In the genomic region with DNA sequence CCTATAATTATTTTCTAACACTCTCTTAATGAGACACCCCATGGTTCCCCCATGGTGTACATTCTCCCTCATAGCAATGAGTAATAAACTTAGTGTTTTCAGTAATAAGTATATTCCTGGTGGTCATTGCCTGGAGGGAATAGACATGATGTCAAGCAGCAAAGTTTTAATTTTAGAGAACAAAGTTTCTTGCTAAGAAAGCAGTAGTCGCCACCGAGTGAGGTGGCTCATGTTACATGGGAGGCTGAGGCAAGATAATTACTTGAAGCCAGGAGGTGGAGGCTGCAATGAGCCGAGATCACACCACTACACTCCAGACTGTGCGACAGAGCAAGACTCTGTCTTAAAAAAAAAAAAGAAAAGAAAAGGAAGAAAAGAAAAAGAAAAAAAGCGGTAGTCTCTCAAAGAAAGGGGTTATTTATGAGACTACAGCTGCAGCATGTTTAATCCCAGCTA, we compare ENCODE assay signal across 25 cellular contexts. TPM values are rescaled to one million over a fixed set of nuclear protein-coding genes. Genes with fewer than 3 reads are reported as not detected.
DNase-seq lines count a peak whose midpoint lies in the region; ATAC-seq and TF ChIP-seq lines count a peak whose summit lies in the region.
"Had no signal": no experiment of that assay in that cellular context is flagged by ENCODE, and none has a peak within 500 bp of the region (broad histone marks: within the 10 kb centered on the region; RNA-seq: fewer than 3 reads in every experiment).

No MANE protein-coding gene starts in this region.

- H3K4me1 Mint-ChIP-seq in stimulated activated memory B cell treated with anti-CD40 and anti-IgM and Interleukin-4, amounts not matched to agents 10 μg/mL and 1 μg/mL and 100 μg/mL, for 72 hours = peaks cover 18% of the 10 kb centered on the region

- peak overlapping the region; percentile 38 for H3K27ac Mint-ChIP-seq in stimulated activated memory B cell treated with anti-CD40 and anti-IgM and Interleukin-4, amounts not matched to agents 10 μg/mL and 1 μg/mL and 100 μg/mL, for 72 hours
- H3K27ac Mint-ChIP-seq: activated CD8-positive, alpha-beta memory T cell treated with anti-CD3 and anti-CD28 coated beads, Interleukin-2, amount 10 ng/mL, durations not matched to agents 7 days and 5 days; memory B cell; stimulated activated naive CD8-positive, alpha-beta T cell treated with anti-CD3 and anti-CD28 coated beads, Interleukin-15, Interleukin-2, amounts not matched to agents 100 ng/mL and 50 ng/mL, for 24 hours had no signal

- no peaks in the 10 kb centered on the region for H3K27me3 Mint-ChIP-seq in stimulated activated memory B cell treated with anti-CD40 and anti-IgM and Interleukin-4, amounts not matched to agents 10 μg/mL and 1 μg/mL and 100 μg/mL, for 72 hours
- H3K27me3 Mint-ChIP-seq: activated T-helper 17 cell treated with anti-CD3 and anti-CD28 coated beads, Interleukin-2, amount 50 U/mL, for 72 hours; memory B cell; stimulated activated naive CD8-positive, alpha-beta T cell treated with anti-CD3 and anti-CD28 coated beads, Interleukin-15, Interleukin-2, amounts not matched to agents 100 ng/mL and 50 ng/mL, for 24 hours had no signal

- no peak for ATAC-seq in stimulated activated memory B cell treated with anti-CD40 and anti-IgM and Interleukin-4, amounts not matched to agents 10 μg/mL and 1 μg/mL and 100 μg/mL, for 72 hours
- ATAC-seq in HG02885 (IDR thresholded peaks at IDR 0.05; ENCODE audit: poor library complexity, unreplicated experiment) = no peak
- ATAC-seq: activated CD8-positive, alpha-beta memory T cell treated with anti-CD3 and anti-CD28 coated beads, Interleukin-2, amount 10 ng/mL, durations not matched to agents 7 days and 5 days; activated T-helper 17 cell treated with anti-CD3 and anti-CD28 coated beads, Interleukin-2, amount 50 U/mL, for 72 hours; body of pancreas; psoas muscle had no signal

- H3K9me3 Mint-ChIP-seq in stimulated activated memory B cell treated with anti-CD40 and anti-IgM and Interleukin-4, amounts not matched to agents 10 μg/mL and 1 μg/mL and 100 μg/mL, for 72 hours = no peaks in the 10 kb centered on the region
- H3K9me3 Mint-ChIP-seq: activated T-helper 17 cell treated with anti-CD3 and anti-CD28 coated beads, Interleukin-2, amount 50 U/mL, for 72 hours; memory B cell; stimulated activated naive CD8-positive, alpha-beta T cell treated with anti-CD3 and anti-CD28 coated beads, Interleukin-15, Interleukin-2, amounts not matched to agents 100 ng/mL and 50 ng/mL, for 24 hours had no signal

- no peak for TF ChIP-seq CTCF in fibroblast of villous mesenchyme (IDR thresholded peaks at IDR 0.05; ENCODE audit: insufficient read depth, low read depth, low read length)

- H3K36me3 Mint-ChIP-seq in stimulated activated memory B cell treated with anti-CD40 and anti-IgM and Interleukin-4, amounts not matched to agents 10 μg/mL and 1 μg/mL and 100 μg/mL, for 72 hours = no peaks in the 10 kb centered on the region
- H3K36me3 Mint-ChIP-seq: memory B cell had no signal

- DNase-seq in DMS 273 (lab: John Stamatoyannopoulos, UW; ENCODE audit: unreplicated experiment) = peak; percentile 43
- no peak for DNase-seq in DMS 273 treated with DMSO at 0.1 percent for 48 hours (lab: John Stamatoyannopoulos, UW)
- DNase-seq in NCI-H82 (lab: John Stamatoyannopoulos, UW) = peak; percentile 78
- peak; percentile 4 for DNase-seq in fibroblast of villous mesenchyme (ENCODE audit: low read depth)
- DNase-seq in activated CD8-positive, alpha-beta memory T cell treated with anti-CD3 and anti-CD28 coated beads, Interleukin-2, amount 50 U/mL, for 48 hours = no peak
- no peak for DNase-seq in NCI-H2171 (lab: John Stamatoyannopoulos, UW)
- DNase-seq: activated CD4-positive, alpha-beta T cell treated with anti-CD3 and anti-CD28 coated beads for 4 hours; activated CD8-positive, alpha-beta memory T cell treated with anti-CD3 and anti-CD28 coated beads, Interleukin-2, amount 10 ng/mL, durations not matched to agents 7 days and 5 days; body of pancreas; colonic mucosa; COR-L47; GDM1; GOT3; KG1; NCI-H1048; NCI-H2029; psoas muscle; stimulated activated CD4-positive, alpha-beta T cell treated with anti-CD3 and anti-CD28 coated beads, Interleukin-1b, Interleukin-23, amount 100 ng/mL, for 48 hours; SW 1271; trophoblast cell had no signal

- no peak overlapping the region for H3K4me3 Mint-ChIP-seq in stimulated activated memory B cell treated with anti-CD40 and anti-IgM and Interleukin-4, amounts not matched to agents 10 μg/mL and 1 μg/mL and 100 μg/mL, for 72 hours
- H3K4me3 Mint-ChIP-seq: activated CD8-positive, alpha-beta memory T cell treated with anti-CD3 and anti-CD28 coated beads, Interleukin-2, amount 10 ng/mL, durations not matched to agents 7 days and 5 days; memory B cell; stimulated activated naive CD8-positive, alpha-beta T cell treated with anti-CD3 and anti-CD28 coated beads, Interleukin-15, Interleukin-2, amounts not matched to agents 100 ng/mL and 50 ng/mL, for 24 hours had no signal

- H3K4me3 ChIP-seq in fibroblast of villous mesenchyme (ENCODE audit: low read depth, low read length) = no peak overlapping the region
- H3K4me3 ChIP-seq: body of pancreas, colonic mucosa, psoas muscle had no signal

RNA-seq across cellular contexts. Expression of gene ELP6, which starts 2.4 kb away (rescaled TPM):
- 30.6 and 39.3 TPM in 2 replicates for total RNA-seq in fibroblast of villous mesenchyme

RNA-seq across cellular contexts. Expression of gene SCAP, which starts 40.2 kb away (rescaled TPM):
- total RNA-seq in fibroblast of villous mesenchyme = 50.3 and 66.5 TPM in 2 replicates

Comparison
In these comparisons a context has a peak if more than half of its experiments do, and no peak if none do; other contexts are left out.
1. DNase-seq: peak in DMS 273 (single experiment), NCI-H82 (single experiment) and fibroblast of villous mesenchyme (single experiment); none in DMS 273 treated with DMSO at 0.1 percent for 48 hours (single experiment), activated CD8-positive, alpha-beta memory T cell treated with anti-CD3 and anti-CD28 coated beads, Interleukin-2, amount 50 U/mL, for 48 hours (single experiment) and NCI-H2171 (single experiment).